ENCODE assay signal across 32 cellular contexts in the genomic region with DNA sequence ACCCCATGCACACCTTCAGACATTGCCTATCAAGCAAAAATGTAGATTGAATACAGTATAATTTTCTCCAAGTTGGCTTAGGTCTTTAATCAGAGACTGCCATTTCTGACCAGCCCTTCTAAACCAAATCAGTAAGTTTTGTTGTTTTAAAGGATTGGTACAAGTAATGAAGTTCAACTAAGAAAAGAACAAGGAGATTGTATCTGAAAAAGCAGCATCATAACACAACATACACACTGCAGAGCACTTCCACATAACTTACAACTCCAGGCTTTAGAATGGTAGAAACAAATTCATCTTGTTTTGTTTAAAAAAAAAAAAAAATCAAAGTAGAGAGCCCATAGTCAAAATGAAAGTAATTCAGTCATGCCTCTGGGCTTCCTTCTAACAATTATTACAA. TPM values are rescaled to one million over a fixed set of nuclear protein-coding genes. Genes with fewer than 3 reads are reported as not detected.
"Had no signal": no experiment of that assay in that cellular context is flagged by ENCODE, and none has a peak within 500 bp of the region (broad histone marks: within the 10 kb centered on the region; RNA-seq: fewer than 3 reads in every experiment).

No MANE protein-coding gene starts in this region.

- H3K4me3 ChIP-seq: stomach, suprapubic skin, testis, thoracic aorta, thyroid gland, tibial artery, tibial nerve, transverse colon, upper lobe of left lung, upper lobe of right lung, uterus, vagina had no signal

- ATAC-seq: stimulated activated effector memory CD8-positive, alpha-beta T cell treated with anti-CD3 and anti-CD28 coated beads, Interleukin-12 subunit alpha, Interleukin-12 subunit beta, amount 100 ng/mL, for 72 hours; stimulated activated memory B cell treated with anti-CD40 and anti-IgM and Interleukin-4, amounts not matched to agents 10 μg/mL and 1 μg/mL and 100 μg/mL, for 72 hours; stimulated activated naive B cell treated with anti-CD40 and anti-IgM and Interleukin-4, amounts not matched to agents 10 μg/mL and 1 μg/mL and 100 μg/mL, for 72 hours; stimulated activated naive CD8-positive, alpha-beta T cell treated with anti-CD3 and anti-CD28 coated beads, Interleukin-15, amount 100 ng/mL, for 72 hours; stimulated activated naive CD8-positive, alpha-beta T cell treated with anti-CD3 and anti-CD28 coated beads, Interleukin-15, Interleukin-2, amounts not matched to agents 100 U/mL and 50 U/mL, for 24 hours; upper lobe of right lung had no signal

- DNase-seq: stimulated activated CD4-positive, alpha-beta T cell treated with anti-CD3 and anti-CD28 coated beads, Interleukin-2, amount 100 ng/mL, for 48 hours; stimulated activated CD4-positive, alpha-beta T cell treated with anti-CD3 and anti-CD28 coated beads, Interleukin-4, amount 100 ng/mL, for 1 hour; stimulated activated CD4-positive, alpha-beta T cell treated with anti-CD3 and anti-CD28 coated beads, Interleukin-4, amount 100 ng/mL, for 24 hours; stimulated activated CD4-positive, alpha-beta T cell treated with anti-CD3 and anti-CD28 coated beads, Interleukin-4, amount 100 ng/mL, for 4 hours; stimulated activated CD8-positive, alpha-beta memory T cell treated with anti-CD3 and anti-CD28 coated beads, Interleukin-4, amount 100 ng/mL, for 48 hours; stimulated activated naive B cell treated with anti-CD40 and anti-IgM and Interleukin-4, amounts not matched to agents 10 μg/mL and 1 μg/mL and 100 μg/mL, for 72 hours; stimulated activated naive CD4-positive, alpha-beta T cell; stimulated activated naive CD4-positive, alpha-beta T cell treated with Interleukin-2 at 50 U/mL for 16 hours; stimulated activated naive CD8-positive, alpha-beta T cell treated with anti-CD3 and anti-CD28 coated beads, Interleukin-15, amount 100 ng/mL, for 72 hours; stimulated activated naive CD8-positive, alpha-beta T cell treated with anti-CD3 and anti-CD28 coated beads, Interleukin-15, Interleukin-2, amounts not matched to agents 100 U/mL and 50 U/mL, for 24 hours; stomach; substantia nigra; testis; thyroid gland; tibial artery; transverse colon; trophoblast cell; upper lobe of left lung; upper lobe of right lung; uterus had no signal

- H3K4me1 Mint-ChIP-seq: stimulated activated effector memory CD8-positive, alpha-beta T cell treated with anti-CD3 and anti-CD28 coated beads, Interleukin-12 subunit alpha, Interleukin-12 subunit beta, amount 100 ng/mL, for 72 hours; stimulated activated memory B cell treated with anti-CD40 and anti-IgM and Interleukin-4, amounts not matched to agents 10 μg/mL and 1 μg/mL and 100 μg/mL, for 72 hours; stimulated activated naive B cell treated with anti-CD40 and anti-IgM and Interleukin-4, amounts not matched to agents 10 μg/mL and 1 μg/mL and 100 μg/mL, for 72 hours; stimulated activated naive CD8-positive, alpha-beta T cell treated with anti-CD3 and anti-CD28 coated beads, Interleukin-15, amount 100 ng/mL, for 72 hours had no signal

- H3K4me3 Mint-ChIP-seq: stimulated activated effector memory CD8-positive, alpha-beta T cell treated with anti-CD3 and anti-CD28 coated beads, Interleukin-12 subunit alpha, Interleukin-12 subunit beta, amount 100 ng/mL, for 72 hours; stimulated activated memory B cell treated with anti-CD40 and anti-IgM and Interleukin-4, amounts not matched to agents 10 μg/mL and 1 μg/mL and 100 μg/mL, for 72 hours; stimulated activated naive B cell treated with anti-CD40 and anti-IgM and Interleukin-4, amounts not matched to agents 10 μg/mL and 1 μg/mL and 100 μg/mL, for 72 hours; stimulated activated naive CD8-positive, alpha-beta T cell treated with anti-CD3 and anti-CD28 coated beads, Interleukin-15, amount 100 ng/mL, for 72 hours; stimulated activated naive CD8-positive, alpha-beta T cell treated with anti-CD3 and anti-CD28 coated beads, Interleukin-15, Interleukin-2, amounts not matched to agents 100 ng/mL and 50 ng/mL, for 24 hours; type B pancreatic cell had no signal

- H3K9me3 ChIP-seq: stomach, suprapubic skin, testis, thoracic aorta, thyroid gland, tibial artery, transverse colon, upper lobe of left lung, upper lobe of right lung, uterus, vagina had no signal

- H3K27me3 ChIP-seq: stomach, suprapubic skin, testis, thyroid gland, tibial artery, tibial nerve, transverse colon, upper lobe of left lung, upper lobe of right lung, uterus, vagina had no signal

- H3K27ac ChIP-seq: stomach, suprapubic skin, testis, thoracic aorta, thyroid gland, tibial artery, tibial nerve, transverse colon, upper lobe of left lung, upper lobe of right lung, uterus, vagina had no signal

- H3K27me3 Mint-ChIP-seq: stimulated activated naive CD8-positive, alpha-beta T cell treated with anti-CD3 and anti-CD28 coated beads, Interleukin-15, Interleukin-2, amounts not matched to agents 100 ng/mL and 50 ng/mL, for 24 hours; type B pancreatic cell had no signal

- H3K36me3 Mint-ChIP-seq: stimulated activated effector memory CD8-positive, alpha-beta T cell treated with anti-CD3 and anti-CD28 coated beads, Interleukin-12 subunit alpha, Interleukin-12 subunit beta, amount 100 ng/mL, for 72 hours; stimulated activated memory B cell treated with anti-CD40 and anti-IgM and Interleukin-4, amounts not matched to agents 10 μg/mL and 1 μg/mL and 100 μg/mL, for 72 hours; type B pancreatic cell had no signal

- H3K27ac Mint-ChIP-seq: stimulated activated effector memory CD8-positive, alpha-beta T cell treated with anti-CD3 and anti-CD28 coated beads, Interleukin-12 subunit alpha, Interleukin-12 subunit beta, amount 100 ng/mL, for 72 hours; stimulated activated memory B cell treated with anti-CD40 and anti-IgM and Interleukin-4, amounts not matched to agents 10 μg/mL and 1 μg/mL and 100 μg/mL, for 72 hours; stimulated activated naive B cell treated with anti-CD40 and anti-IgM and Interleukin-4, amounts not matched to agents 10 μg/mL and 1 μg/mL and 100 μg/mL, for 72 hours; stimulated activated naive CD8-positive, alpha-beta T cell treated with anti-CD3 and anti-CD28 coated beads, Interleukin-15, amount 100 ng/mL, for 72 hours; stimulated activated naive CD8-positive, alpha-beta T cell treated with anti-CD3 and anti-CD28 coated beads, Interleukin-15, Interleukin-2, amounts not matched to agents 100 ng/mL and 50 ng/mL, for 24 hours; type B pancreatic cell had no signal

- H3K4me1 ChIP-seq: stomach, suprapubic skin, testis, thyroid gland, tibial artery, tibial nerve, transverse colon, upper lobe of left lung, upper lobe of right lung, uterus, vagina had no signal

- H3K9me3 Mint-ChIP-seq: stimulated activated effector memory CD8-positive, alpha-beta T cell treated with anti-CD3 and anti-CD28 coated beads, Interleukin-12 subunit alpha, Interleukin-12 subunit beta, amount 100 ng/mL, for 72 hours; stimulated activated memory B cell treated with anti-CD40 and anti-IgM and Interleukin-4, amounts not matched to agents 10 μg/mL and 1 μg/mL and 100 μg/mL, for 72 hours; stimulated activated naive CD8-positive, alpha-beta T cell treated with anti-CD3 and anti-CD28 coated beads, Interleukin-15, Interleukin-2, amounts not matched to agents 100 ng/mL and 50 ng/mL, for 24 hours had no signal

- H3K36me3 ChIP-seq: stomach, suprapubic skin, thoracic aorta, thyroid gland, tibial artery, tibial nerve, transverse colon, upper lobe of left lung, upper lobe of right lung, uterus, vagina had no signal

RNA-seq across cellular contexts. Expression of a gene that starts 16.1 kb away (rescaled TPM):
- total RNA-seq: stomach, subcutaneous adipose tissue, thoracic aorta, thyroid gland, tibial nerve, transverse colon, upper lobe of left lung, upper lobe of right lung, ureter, urinary bladder, uterus, vagina had no signal
- polyA plus RNA-seq: stomach, urinary bladder had no signal

RNA-seq across cellular contexts. Expression of a gene that starts 52.6 kb away (rescaled TPM):
- total RNA-seq: suprapubic skin, temporal lobe, thoracic aorta, tibial nerve, transverse colon, vagina had no signal

RNA-seq across cellular contexts. Expression of a gene that starts 57.6 kb away (rescaled TPM):
- total RNA-seq: stomach, subcutaneous adipose tissue, temporal lobe, testis, thoracic aorta, thyroid gland, tibial nerve, transverse colon, upper lobe of left lung, upper lobe of right lung, ureter, urinary bladder, uterus, vagina had no signal
- polyA plus RNA-seq: urinary bladder had no signal
